Comparison of ENCODE assay signal across 8 cellular contexts in the genomic region with DNA sequence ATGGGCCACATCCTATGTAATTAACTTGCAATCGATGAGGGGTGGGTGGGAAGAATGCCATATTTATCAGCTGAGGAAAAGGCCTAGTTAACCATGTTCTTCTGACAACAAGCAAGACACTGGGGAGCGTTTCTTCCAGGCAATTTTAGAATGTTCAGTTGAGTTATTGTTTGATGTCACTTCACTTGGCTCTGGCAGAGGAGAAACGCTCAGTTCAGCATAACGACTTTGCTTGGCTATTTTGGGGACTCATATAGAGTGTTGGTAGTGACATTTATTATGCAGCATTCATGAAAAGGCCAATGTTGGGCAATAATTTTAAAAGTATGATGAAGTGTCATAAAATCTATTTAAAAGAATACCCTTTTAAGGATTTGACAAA. TPM values are rescaled to one million over a fixed set of nuclear protein-coding genes. Genes with fewer than 3 reads are reported as not detected.
DNase-seq lines count a peak whose midpoint lies in the region; ATAC-seq and TF ChIP-seq lines count a peak whose summit lies in the region.

No MANE protein-coding gene starts in this region.

- H4K20me1 ChIP-seq in smooth muscle cell (ENCODE audit: low read depth), result no peaks in the 10 kb centered on the region

- ATAC-seq in GM18861 (IDR thresholded peaks at IDR 0.05; ENCODE audit: unreplicated experiment), result no peak

- peak overlapping the region; percentile 87 for H3K4me2 ChIP-seq in smooth muscle cell

- H3K9me3 ChIP-seq in HUES6 (ENCODE audit: control insufficient read depth, insufficient read depth, low read depth, low read length) (no peaks in the 10 kb centered on the region), right atrium auricular region (no peaks in the 10 kb centered on the region), smooth muscle cell (replicated peaks; ENCODE audit: low read depth) (no peaks in the 10 kb centered on the region)

- peak overlapping the region; percentile 69 for H3K4me3 Mint-ChIP-seq in activated CD4-positive, alpha-beta memory T cell treated with anti-CD3 and anti-CD28 coated beads, Interleukin-2, amount 10 ng/mL, durations not matched to agents 7 days and 5 days

- no peaks in the 10 kb centered on the region for H3K79me2 ChIP-seq in smooth muscle cell (ENCODE audit: low read depth)

- CTCF ChIA-PET in activated CD4-positive, alpha-beta memory T cell treated with anti-CD3 and anti-CD28 coated beads, Interleukin-2, amount 10 ng/mL, durations not matched to agents 7 days and 5 days (lab: Charles Lee), result interaction anchor here (1.0 to 4.6 kb wide), 4 partner anchors 118 to 204 kb away, joined by 3 to 34 read pairs (median 10); a partner anchor contains a TSS
- CTCF ChIA-PET in GM10248 (lab: Yijun Ruan, JAX), result interaction anchor here (1.0 to 4.6 kb wide), 7 partner anchors 17 to 173 kb away, joined by 3 to 34 read pairs (median 5); no protein-coding TSS in a partner anchor

- H3F3A ChIP-seq in smooth muscle cell (ENCODE audit: low read depth), result no peaks in the 10 kb centered on the region

- H3K27ac Mint-ChIP-seq in activated CD4-positive, alpha-beta memory T cell treated with anti-CD3 and anti-CD28 coated beads, Interleukin-2, amount 10 ng/mL, durations not matched to agents 7 days and 5 days, result no peak overlapping the region

- H3K4me1 ChIP-seq in HUES6 (ENCODE audit: control insufficient read depth, insufficient read depth, low read length) (0 out of 2 replicates have a peak, but pooled peaks cover 8% of the 10 kb centered on the region), right atrium auricular region (peaks cover 0 to 19% of the 10 kb centered on the region in 2 donors), smooth muscle cell (ENCODE audit: low read depth) (no peaks in the 10 kb centered on the region)

- H3K36me3 ChIP-seq in HUES6 (ENCODE audit: control insufficient read depth, insufficient read depth, low read length), result no peaks in the 10 kb centered on the region
- no peaks in the 10 kb centered on the region for H3K36me3 ChIP-seq in right atrium auricular region
- no peaks in the 10 kb centered on the region for H3K36me3 ChIP-seq in smooth muscle cell (ENCODE audit: low read depth)

- POLR2A ChIA-PET in activated CD4-positive, alpha-beta memory T cell treated with anti-CD3 and anti-CD28 coated beads, Interleukin-2, amount 10 ng/mL, durations not matched to agents 7 days and 5 days (lab: Charles Lee), result no interaction called here
- POLR2A ChIA-PET in GM10248 (lab: Yijun Ruan, JAX), result no interaction called here

- H3K4me1 Mint-ChIP-seq in activated CD4-positive, alpha-beta memory T cell treated with anti-CD3 and anti-CD28 coated beads, Interleukin-2, amount 10 ng/mL, durations not matched to agents 7 days and 5 days, result peaks cover 21% of the 10 kb centered on the region

- TF ChIP-seq CTCF in right atrium auricular region (IDR thresholded peaks at IDR 0.05), result no peak
- TF ChIP-seq CTCF in smooth muscle cell (IDR thresholded peaks at IDR 0.05; ENCODE audit: borderline replicate concordance, insufficient read depth, poor library complexity, severe bottlenecking), result no peak
- no peak for TF ChIP-seq CTCF in GM10248 (IDR thresholded peaks at IDR 0.05; ENCODE audit: control extremely low read depth, extremely low read depth, low read depth, missing control alignments)

- H3K36me3 Mint-ChIP-seq in activated CD4-positive, alpha-beta memory T cell treated with anti-CD3 and anti-CD28 coated beads, Interleukin-2, amount 10 ng/mL, durations not matched to agents 7 days and 5 days (ENCODE audit: low read depth), result no peaks in the 10 kb centered on the region

- no peak for DNase-seq in activated CD4-positive, alpha-beta memory T cell treated with anti-CD3 and anti-CD28 coated beads, Interleukin-2, amount 10 ng/mL, durations not matched to agents 7 days and 5 days
- DNase-seq in right atrium auricular region (ENCODE audit: low spot score), result no peak
- no peak for DNase-seq in smooth muscle cell (lab: John Stamatoyannopoulos, UW; ENCODE audit: unreplicated experiment)
- no peak for DNase-seq in GM10248 (ENCODE audit: extremely low spot score)
- DNase-seq in activated CD8-positive, alpha-beta memory T cell treated with anti-CD3 and anti-CD28 coated beads for 24 hours, result no peak
- no peak for DNase-seq in NCI-H1930 (lab: John Stamatoyannopoulos, UW)

- H2AFZ ChIP-seq in smooth muscle cell (ENCODE audit: low read depth), result peak overlapping the region; percentile 53

- H3K9me3 Mint-ChIP-seq in activated CD4-positive, alpha-beta memory T cell treated with anti-CD3 and anti-CD28 coated beads, Interleukin-2, amount 10 ng/mL, durations not matched to agents 7 days and 5 days, result no peaks in the 10 kb centered on the region

- WGBS in smooth muscle cell (ENCODE audit: low lambda C conversion rate), result 59% methylated on average over 4 of the region's 4 CpGs

- peak overlapping the region; percentile 70 for H3K4me3 ChIP-seq in HUES6 (ENCODE audit: low read depth, low read length)
- H3K4me3 ChIP-seq in right atrium auricular region, result peak overlapping the region; percentile 68 to 71
- peak overlapping the region; percentile 51 for H3K4me3 ChIP-seq in smooth muscle cell

- H3K27me3 Mint-ChIP-seq in activated CD4-positive, alpha-beta memory T cell treated with anti-CD3 and anti-CD28 coated beads, Interleukin-2, amount 10 ng/mL, durations not matched to agents 7 days and 5 days, result peaks cover 33% of the 10 kb centered on the region

- no peak overlapping the region for H3K27ac ChIP-seq in HUES6 (ENCODE audit: low read depth, low read length)
- H3K27ac ChIP-seq in right atrium auricular region, result peak overlapping the region; percentile 84 to 91
- no peak overlapping the region for H3K27ac ChIP-seq in smooth muscle cell (ENCODE audit: low read depth)

- no peak overlapping the region for H3K9ac ChIP-seq in HUES6 (ENCODE audit: low read length)
- no peak overlapping the region for H3K9ac ChIP-seq in smooth muscle cell (ENCODE audit: low read depth)

- peaks cover 7% of the 10 kb centered on the region; the same call in 1 of the 2 replicates for H3K27me3 ChIP-seq in HUES6 (ENCODE audit: control insufficient read depth, insufficient read depth, low read length)
- no peaks in the 10 kb centered on the region for H3K27me3 ChIP-seq in right atrium auricular region
- no peaks in the 10 kb centered on the region for H3K27me3 ChIP-seq in smooth muscle cell (ENCODE audit: low read depth)

RNA-seq across cellular contexts. Expression of a gene that starts 0.7 kb away (rescaled TPM):
- under 1 TPM; 0.50 to 0.63 TPM for total RNA-seq in activated CD4-positive, alpha-beta memory T cell treated with anti-CD3 and anti-CD28 coated beads, Interleukin-2, amount 10 ng/mL, durations not matched to agents 7 days and 5 days
- total RNA-seq in right atrium auricular region (100 to 1,000 TPM in 1 of 2 donors, 10 to 100 TPM in 1; 85.3 to 152 TPM), smooth muscle cell (4.2 and 4.5 TPM in 2 replicates)
- polyA plus RNA-seq in smooth muscle cell, result 0.08 and 0.59 TPM in 2 replicates

RNA-seq across cellular contexts. Expression of a gene that starts 53.4 kb away (rescaled TPM):
- total RNA-seq in activated CD4-positive, alpha-beta memory T cell treated with anti-CD3 and anti-CD28 coated beads, Interleukin-2, amount 10 ng/mL, durations not matched to agents 7 days and 5 days, result 10 to 100 TPM; 59.9 to 62.8 TPM
- total RNA-seq in right atrium auricular region (10 to 100 TPM; 25.8 to 33.4 TPM), smooth muscle cell (228 and 237 TPM in 2 replicates)
- polyA plus RNA-seq in smooth muscle cell, result 133 and 163 TPM in 2 replicates

Comparison
In these comparisons a context has a peak if more than half of its experiments do, and no peak if none do; other contexts are left out.
1. H3K27ac ChIP-seq: peak in right atrium auricular region (2 of 2); none in HUES6 (single experiment) and smooth muscle cell (single experiment).
2. RNA of a gene that starts 0.7 kb away (total RNA-seq): 85.3 to 152 TPM in right atrium auricular region; 4.2 to 4.5 TPM in smooth muscle cell and 0.50 to 0.63 TPM in activated CD4-positive, alpha-beta memory T cell treated with anti-CD3 and anti-CD28 coated beads, Interleukin-2, amount 10 ng/mL, durations not matched to agents 7 days and 5 days; every median in the first group is over 10 times any median in the second.
3. Peak in every context shown above with its lines, with median percentiles within 50 percentile points of each other: H3K4me3 ChIP-seq.